ENCODE assay signal across 12 cellular contexts in genomic region chr17:50825188-50825587, GRCh38. TPM values are rescaled to one million over a fixed set of nuclear protein-coding genes. Genes with fewer than 3 reads are reported as not detected.
"Had no signal": no experiment of that assay in that cellular context is flagged by ENCODE, and none has a peak within 500 bp of the region (broad histone marks: within the 10 kb centered on the region; RNA-seq: fewer than 3 reads in every experiment).

No MANE protein-coding gene starts in this region.

- DNase-seq: GM23248, GOT3, H7, H9, HCEC 1CT, HFFc6 had no signal

- H3K9me3 ChIP-seq: HAP-1 had no signal

- H3K36me3 ChIP-seq: HAP-1 had no signal

- FAIRE-seq: H1, H54 had no signal

- H3K9me3 Mint-ChIP-seq: GM23338, H9 had no signal

- ATAC-seq: GM23338, HCT116 had no signal

- H2AFZ ChIP-seq: GM23248, GM23338 had no signal

- H3K27ac Mint-ChIP-seq: GM23338, H9, HFFc6 had no signal

- H3K27ac ChIP-seq: GM23248 had no signal

- H3K9ac ChIP-seq: GM23248 had no signal

- H3K4me2 ChIP-seq: GM23338 had no signal

- H3K4me3 ChIP-seq: GM23248, GM23338, HAP-1 had no signal

- H3K4me3 Mint-ChIP-seq: GM23338, H9, HFFc6 had no signal

RNA-seq across cellular contexts. Expression of gene WFIKKN2, which starts 10.2 kb away (rescaled TPM):
- total RNA-seq: GM23248, GM23338, H4, H7 had no signal
- polyA plus RNA-seq: GM23248, GM23338 had no signal

RNA-seq across cellular contexts. Expression of gene ANKRD40CL, which starts 57.9 kb away (rescaled TPM):
- total RNA-seq: GM23248, GM23338, H1, H4, H7, H9, HFFc6 had no signal
- polyA plus RNA-seq: GM23248, GM23338, H1 had no signal
